In genomic region chr9:69153707-69154521, GRCh38 we compare ENCODE assay signal across 1 cellular context.
A peak's percentile ranks its signal among the peaks of the same experiment; 100 is the strongest.
TF ChIP-seq lines count a peak whose summit lies in the region.

No MANE protein-coding gene starts in this region.

TF ChIP-seq in HepG2, 621 proteins besides CTCF, POLR2A, EP300 and RAD21 (continued from another document):
- no peak for TF ChIP-seq ZBTB44 (CRISPR knock-in tag; IDR thresholded peaks at IDR 0.05)
- TF ChIP-seq ATF3 (CRISPR knock-in tag; IDR thresholded peaks at IDR 0.05) = no peak
- TF ChIP-seq SMC3 (IDR thresholded peaks at IDR 0.05; ENCODE audit: low read length) = peak; percentile 16; the same call in 1 of the 2 replicates
- no peak; the same call in 1 of the 2 replicates for TF ChIP-seq CREM (IDR thresholded peaks at IDR 0.05)
- TF ChIP-seq CREM (CRISPR knock-in tag; IDR thresholded peaks at IDR 0.05) = no peak
- TF ChIP-seq ZNF747 (CRISPR knock-in tag; IDR thresholded peaks at IDR 0.05; ENCODE audit: borderline replicate concordance) = 0 out of 2 replicates have a peak, but pooled peaks have one; percentile 16
- TF ChIP-seq THAP7 (CRISPR knock-in tag; IDR thresholded peaks at IDR 0.05) = no peak
- no peak for TF ChIP-seq CBX5 (CRISPR knock-in tag; IDR thresholded peaks at IDR 0.05; ENCODE audit: borderline replicate concordance)
- no peak for TF ChIP-seq HNF1A (IDR thresholded peaks at IDR 0.05; ENCODE audit: low read depth)
- TF ChIP-seq HNF1A (CRISPR knock-in tag; IDR thresholded peaks at IDR 0.05; ENCODE audit: borderline replicate concordance) = peak; percentile 54; the same call in 1 of the 2 replicates
- TF ChIP-seq ZNF282 (IDR thresholded peaks at IDR 0.05; ENCODE audit: partially characterized antibody) = no peak
- TF ChIP-seq ZNF775 (CRISPR knock-in tag; IDR thresholded peaks at IDR 0.05; ENCODE audit: borderline replicate concordance) = no peak
- TF ChIP-seq ZBTB2 (CRISPR knock-in tag; IDR thresholded peaks at IDR 0.05; ENCODE audit: low read depth) = no peak
- no peak for TF ChIP-seq STAG1 (CRISPR knock-in tag; IDR thresholded peaks at IDR 0.05)
- TF ChIP-seq ZNF766 (CRISPR knock-in tag; IDR thresholded peaks at IDR 0.05; ENCODE audit: borderline replicate concordance) = no peak
- no peak for TF ChIP-seq RFXANK (CRISPR knock-in tag; IDR thresholded peaks at IDR 0.05)
- no peak for TF ChIP-seq MXD3 (CRISPR knock-in tag; IDR thresholded peaks at IDR 0.05)
- TF ChIP-seq BORCS8-MEF2B (CRISPR knock-in tag; IDR thresholded peaks at IDR 0.05) = no peak
- TF ChIP-seq ZNF670 (CRISPR knock-in tag; IDR thresholded peaks at IDR 0.05; ENCODE audit: borderline replicate concordance) = no peak
- TF ChIP-seq ZNF430 (CRISPR knock-in tag; IDR thresholded peaks at IDR 0.05) = no peak
- no peak for TF ChIP-seq CSRNP2 (CRISPR knock-in tag; conservative IDR thresholded peaks at IDR 0.05; ENCODE audit: low read depth)
- peak; percentile 95 for TF ChIP-seq CEBPG (CRISPR knock-in tag; IDR thresholded peaks at IDR 0.05)
- TF ChIP-seq ZKSCAN1 (IDR thresholded peaks at IDR 0.05; ENCODE audit: low read length) = no peak
- peak; percentile 44; the same call in 1 of the 2 replicates for TF ChIP-seq FOXK2 (IDR thresholded peaks at IDR 0.05)
- peak; percentile 40; the same call in 1 of the 2 replicates for TF ChIP-seq ZMYM4 (CRISPR knock-in tag; IDR thresholded peaks at IDR 0.05)
